Comparison of ENCODE assay signal across 1 cellular context in genomic region chrX:115367956-115368355, GRCh38.
TF ChIP-seq lines count a peak whose summit lies in the region.

No MANE protein-coding gene starts in this region.

TF ChIP-seq in IMR-90, 13 proteins besides CTCF, POLR2A, EP300 and RAD21:
- no peak for TF ChIP-seq MAFK (IDR thresholded peaks at IDR 0.05; ENCODE audit: low read depth, low read length)
- no peak for TF ChIP-seq MAZ (IDR thresholded peaks at IDR 0.05; ENCODE audit: borderline replicate concordance, low read depth, low read length)
